ENCODE assay signal across 20 cellular contexts in genomic region chr17:36074365-36074764, GRCh38. TPM values are rescaled to one million over a fixed set of nuclear protein-coding genes. Genes with fewer than 3 reads are reported as not detected.
"Had no signal": no experiment of that assay in that cellular context is flagged by ENCODE, and none has a peak within 500 bp of the region (broad histone marks: within the 10 kb centered on the region; RNA-seq: fewer than 3 reads in every experiment).

No MANE protein-coding gene starts in this region.

- H3K4me3 Mint-ChIP-seq: activated naive CD8-positive, alpha-beta T cell; T-helper 17 cell; WTC11 had no signal

- H3K9me3 ChIP-seq: ovary, right lobe of liver, upper lobe of right lung had no signal

- H3K27ac Mint-ChIP-seq: activated naive CD8-positive, alpha-beta T cell; T-helper 17 cell; WTC11 had no signal

- H3K27me3 Mint-ChIP-seq: activated naive CD8-positive, alpha-beta T cell had no signal

- H3K36me3 Mint-ChIP-seq: activated naive CD8-positive, alpha-beta T cell; WTC11 had no signal

- H3K36me3 ChIP-seq: brain microvascular endothelial cell, ovary, right lobe of liver, thoracic aorta, upper lobe of right lung had no signal

- H3K27me3 ChIP-seq: brain microvascular endothelial cell, ovary, right lobe of liver, upper lobe of right lung had no signal

- DNase-seq: activated CD4-positive, alpha-beta T cell treated with anti-CD3 and anti-CD28 coated beads, Interleukin-2, amount 50 U/mL, for 1 hour; anterior cingulate cortex; brain microvascular endothelial cell; cortex of kidney; effector CD8-positive, alpha-beta T cell; foreskin keratinocyte; glutamatergic neuron; midbrain; ovary; right lobe of liver; stimulated activated CD4-positive, alpha-beta T cell treated with anti-CD3 and anti-CD28 coated beads, Interleukin-4, amount 100 ng/mL, for 4 hours; stimulated activated CD8-positive, alpha-beta memory T cell treated with anti-CD3 and anti-CD28 coated beads, Interleukin-4, amount 100 ng/mL, for 48 hours; T-helper 17 cell; upper lobe of right lung had no signal

- H3K27ac ChIP-seq: brain microvascular endothelial cell, foreskin keratinocyte, ovary, right lobe of liver, thoracic aorta, upper lobe of right lung had no signal

- H3K4me1 ChIP-seq: foreskin keratinocyte, right lobe of liver had no signal

- ATAC-seq: foreskin keratinocyte, right lobe of liver, T-helper 17 cell, upper lobe of right lung, WTC11 had no signal

- H3K4me3 ChIP-seq: ovary, right lobe of liver, smooth muscle cell, thoracic aorta, upper lobe of right lung had no signal

RNA-seq across cellular contexts. Expression of gene CCL18, which starts 10.3 kb away (rescaled TPM):
- total RNA-seq: foreskin keratinocyte, lung microvascular endothelial cell, pulmonary artery endothelial cell, smooth muscle cell, T-helper 17 cell, WTC11 had no signal
- polyA plus RNA-seq: foreskin keratinocyte, smooth muscle cell had no signal

RNA-seq across cellular contexts. Expression of gene CCL3, which starts 15.6 kb away (rescaled TPM):
- total RNA-seq: foreskin keratinocyte, lung microvascular endothelial cell, pulmonary artery endothelial cell had no signal
- polyA plus RNA-seq: foreskin keratinocyte had no signal

RNA-seq across cellular contexts. Expression of gene CCL4, which starts 29.3 kb away (rescaled TPM):
- total RNA-seq: foreskin keratinocyte, lung microvascular endothelial cell, pulmonary artery endothelial cell had no signal
- polyA plus RNA-seq: foreskin keratinocyte, smooth muscle cell had no signal

RNA-seq across cellular contexts. Expression of gene CCL23, which starts 56.6 kb away (rescaled TPM):
- total RNA-seq: foreskin keratinocyte, smooth muscle cell, T-helper 17 cell, thoracic aorta, WTC11 had no signal
- polyA plus RNA-seq: foreskin keratinocyte, smooth muscle cell had no signal
